ENCODE assay signal across 1 cellular context in genomic region chr1:11735854-11736745, GRCh38.
TF ChIP-seq lines count a peak whose summit lies in the region.

Gene AGTRAP (plus strand): TSS chr1:11736136. CDS start chr1:11736209, 73 bp downstream.

TF ChIP-seq in HEK293, 187 proteins besides CTCF, POLR2A, EP300 and RAD21 (continued from another document and continues in another):
- TF ChIP-seq ZBTB26 (tag by site-specific recombination; optimal IDR thresholded peaks at IDR 0.05), result peak; percentile 32
- TF ChIP-seq IKZF3 (tag by site-specific recombination; IDR thresholded peaks at IDR 0.05), result peak; percentile 37; the same call in 1 of the 2 replicates
- TF ChIP-seq ZXDB (tag by site-specific recombination; IDR thresholded peaks at IDR 0.05), result peak; percentile 67
- no peak for TF ChIP-seq ZNF157 (tag by site-specific recombination; IDR thresholded peaks at IDR 0.05)
- no peak for TF ChIP-seq SCRT1 (tag by site-specific recombination; IDR thresholded peaks at IDR 0.05; ENCODE audit: borderline replicate concordance)
- TF ChIP-seq ZNF354C (tag by site-specific recombination; IDR thresholded peaks at IDR 0.05; ENCODE audit: borderline replicate concordance, low read depth), result no peak
- no peak for TF ChIP-seq ZNF274 (IDR thresholded peaks at IDR 0.05; ENCODE audit: low read length)
- TF ChIP-seq ZNF274 (tag by site-specific recombination; IDR thresholded peaks at IDR 0.05; ENCODE audit: borderline replicate concordance), result no peak
- TF ChIP-seq AEBP2 (tag by site-specific recombination; IDR thresholded peaks at IDR 0.05; ENCODE audit: borderline replicate concordance), result no peak
- TF ChIP-seq PRDM1 (tag by site-specific recombination; IDR thresholded peaks at IDR 0.05), result no peak
- TF ChIP-seq ZNF555 (tag by site-specific recombination; conservative IDR thresholded peaks at IDR 0.05), result no peak
- peak; percentile 66 for TF ChIP-seq ZNF843 (tag by site-specific recombination; IDR thresholded peaks at IDR 0.05)
- peak; percentile 75; the same call in 1 of the 2 replicates for TF ChIP-seq ZNF513 (tag by site-specific recombination; IDR thresholded peaks at IDR 0.05)
- no peak for TF ChIP-seq ZNF677 (tag by site-specific recombination; IDR thresholded peaks at IDR 0.05)
- TF ChIP-seq ZNF560 (tag by site-specific recombination; IDR thresholded peaks at IDR 0.05; ENCODE audit: borderline replicate concordance), result no peak
- peak; percentile 87 for TF ChIP-seq PATZ1 (tag by site-specific recombination; IDR thresholded peaks at IDR 0.05)
- peak; percentile 99 for TF ChIP-seq ZNF366 (tag by site-specific recombination; conservative IDR thresholded peaks at IDR 0.05)
- TF ChIP-seq BCL6B (tag by site-specific recombination; IDR thresholded peaks at IDR 0.05), result no peak
- peak; percentile 46; the same call in 1 of the 2 replicates for TF ChIP-seq ZNF398 (tag by site-specific recombination; IDR thresholded peaks at IDR 0.05)
- no peak for TF ChIP-seq ZNF148 (tag by site-specific recombination; IDR thresholded peaks at IDR 0.05; ENCODE audit: borderline replicate concordance)
- TF ChIP-seq ZBTB48 (tag by site-specific recombination; IDR thresholded peaks at IDR 0.05), result peak; percentile 84
- no peak for TF ChIP-seq ZBTB49 (tag by site-specific recombination; IDR thresholded peaks at IDR 0.05; ENCODE audit: low read depth)
- no peak for TF ChIP-seq ZNF221 (tag by site-specific recombination; IDR thresholded peaks at IDR 0.05; ENCODE audit: borderline replicate concordance)
- no peak for TF ChIP-seq BCL11B (tag by site-specific recombination; IDR thresholded peaks at IDR 0.05; ENCODE audit: low read depth)
- peak; percentile 64; the same call in 1 of the 2 replicates for TF ChIP-seq PRDM2 (tag by site-specific recombination; IDR thresholded peaks at IDR 0.05; ENCODE audit: borderline replicate concordance)
- no peak for TF ChIP-seq ZSCAN18 (tag by site-specific recombination; IDR thresholded peaks at IDR 0.05)
- no peak; the same call in 1 of the 2 replicates for TF ChIP-seq ZNF660 (tag by site-specific recombination; IDR thresholded peaks at IDR 0.05)
- TF ChIP-seq ZNF324 (tag by site-specific recombination; IDR thresholded peaks at IDR 0.05), result no peak; the same call in 1 of the 2 replicates
- TF ChIP-seq MYNN (tag by site-specific recombination; IDR thresholded peaks at IDR 0.05; ENCODE audit: borderline replicate concordance), result no peak
- TF ChIP-seq WT1 (tag by site-specific recombination; IDR thresholded peaks at IDR 0.05), result peak; percentile 54; the same call in 1 of the 2 replicates
- peak; percentile 49 for TF ChIP-seq ZBTB8A (tag by site-specific recombination; IDR thresholded peaks at IDR 0.05)
